3 cellular contexts compared by ENCODE assay signal in the genomic region with DNA sequence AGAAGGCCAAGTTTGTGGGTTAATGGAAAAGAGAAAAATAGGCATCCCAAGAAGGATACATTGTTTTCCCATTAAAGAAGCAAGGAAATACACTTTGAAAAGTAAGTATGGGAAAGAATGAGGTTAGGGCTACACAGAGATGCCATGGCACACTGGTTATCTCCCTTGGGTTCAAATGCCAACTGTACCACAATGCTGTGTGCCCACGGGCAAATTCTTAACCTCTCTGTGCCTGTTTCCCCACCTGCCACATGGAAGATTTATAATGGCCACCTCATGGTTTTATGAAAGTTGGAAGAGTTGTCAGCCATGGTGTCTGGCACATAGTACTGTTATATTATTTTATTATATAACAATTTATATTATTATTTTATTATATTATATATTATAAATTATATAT.
TF ChIP-seq lines count a peak whose summit lies in the region.

No MANE protein-coding gene starts in this region.

TF ChIP-seq in A549, 52 proteins besides CTCF, POLR2A, EP300 and RAD21:
- TF ChIP-seq KDM1A (IDR thresholded peaks at IDR 0.05; ENCODE audit: low read depth) (0 out of 2 replicates have a peak, but pooled peaks have one; percentile 31), FOXS1 (CRISPR knock-in tag; IDR thresholded peaks at IDR 0.05) (no peak), ZFP36 (IDR thresholded peaks at IDR 0.05; ENCODE audit: borderline replicate concordance, partially characterized antibody) (peak; percentile 51), CHD2 (IDR thresholded peaks at IDR 0.05; ENCODE audit: low read length, partially characterized antibody) (no peak), JUN (IDR thresholded peaks at IDR 0.05) (no peak), MAFK (IDR thresholded peaks at IDR 0.05; ENCODE audit: partially characterized antibody) (no peak)

TF ChIP-seq in HEK293T, 16 proteins besides CTCF, POLR2A, EP300 and RAD21:
- TF ChIP-seq, protein P1, sequence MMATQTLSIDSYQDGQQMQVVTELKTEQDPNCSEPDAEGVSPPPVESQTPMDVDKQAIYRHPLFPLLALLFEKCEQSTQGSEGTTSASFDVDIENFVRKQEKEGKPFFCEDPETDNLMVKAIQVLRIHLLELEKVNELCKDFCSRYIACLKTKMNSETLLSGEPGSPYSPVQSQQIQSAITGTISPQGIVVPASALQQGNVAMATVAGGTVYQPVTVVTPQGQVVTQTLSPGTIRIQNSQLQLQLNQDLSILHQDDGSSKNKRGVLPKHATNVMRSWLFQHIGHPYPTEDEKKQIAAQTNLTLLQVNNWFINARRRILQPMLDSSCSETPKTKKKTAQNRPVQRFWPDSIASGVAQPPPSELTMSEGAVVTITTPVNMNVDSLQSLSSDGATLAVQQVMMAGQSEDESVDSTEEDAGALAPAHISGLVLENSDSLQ (IDR thresholded peaks at IDR 0.05): peak; percentile 80
- no peak for TF ChIP-seq FOXM1 (IDR thresholded peaks at IDR 0.05; ENCODE audit: borderline replicate concordance)
TF ChIP-seq in HEK293T: peak in this region for 1.

TF ChIP-seq in HepG2, 621 proteins besides CTCF, POLR2A, EP300 and RAD21:
- TF ChIP-seq YEATS2 (CRISPR knock-in tag; IDR thresholded peaks at IDR 0.05; ENCODE audit: borderline replicate concordance) (no peak), ZNF768 (CRISPR knock-in tag; IDR thresholded peaks at IDR 0.05) (peak; percentile 78; the same call in 1 of the 2 replicates)
